ENCODE assay signal across 17 cellular contexts in the genomic region with DNA sequence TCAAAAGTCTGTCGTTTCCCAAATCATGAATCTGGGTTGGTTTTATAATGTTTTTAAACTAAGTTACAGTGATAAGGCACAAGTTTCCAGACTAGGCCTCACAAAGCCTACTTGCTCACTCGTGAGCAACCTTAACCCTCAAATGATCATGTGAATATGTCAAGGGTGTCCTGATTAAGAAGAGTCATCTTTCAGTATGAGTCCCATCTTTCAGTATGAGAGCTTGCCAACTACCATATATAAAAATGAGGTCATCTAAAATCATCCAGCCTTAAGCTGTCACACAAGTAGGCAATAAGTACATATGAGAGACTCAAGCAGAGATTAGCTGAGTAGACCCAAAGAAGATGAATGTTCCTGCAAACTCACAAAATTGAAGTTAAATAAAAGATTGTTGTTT.
DNase-seq lines count a peak whose midpoint lies in the region; ATAC-seq and TF ChIP-seq lines count a peak whose summit lies in the region.
"Had no signal": no experiment of that assay in that cellular context is flagged by ENCODE, and none has a peak within 500 bp of the region (broad histone marks: within the 10 kb centered on the region; RNA-seq: fewer than 3 reads in every experiment).

No MANE protein-coding gene starts in this region.

- no peaks in the 10 kb centered on the region for H3K4me1 ChIP-seq in thyroid gland

- no peaks in the 10 kb centered on the region for H3K36me3 ChIP-seq in thyroid gland
- H3K36me3 ChIP-seq: cardiac muscle cell had no signal

- H3K9me3 ChIP-seq in thyroid gland, result no peaks in the 10 kb centered on the region

- WGBS in thyroid gland, 2 donors, result 69 to 80% methylated on average over 2 of the region's 2 CpGs

- no peak overlapping the region for H3K4me3 ChIP-seq in thyroid gland (replicated peaks in 1 of 3)
- H3K4me3 ChIP-seq: cardiac muscle cell had no signal

- intact Hi-C loops in thyroid gland (cut with DNase I), result no loop called here

- no peaks in the 10 kb centered on the region for H3K4me1 Mint-ChIP-seq in activated T-cell treated with anti-CD3 and anti-CD28 coated beads, Interleukin-2, amount 50 U/mL, for 72 hours (ENCODE audit: low read depth)
- H3K4me1 Mint-ChIP-seq in activated T-helper 17 cell treated with anti-CD3 and anti-CD28 coated beads, Interleukin-2, amount 50 U/mL, for 72 hours, result no peaks in the 10 kb centered on the region
- H3K4me1 Mint-ChIP-seq: activated naive CD4-positive, alpha-beta T cell treated with anti-CD3 and anti-CD28 coated beads, Interleukin-2, amount 10 ng/mL, durations not matched to agents 7 days and 5 days had no signal

- DNase-seq in activated T-cell treated with anti-CD3 and anti-CD28 coated beads, Interleukin-2, amount 50 U/mL, for 72 hours, result no peak
- no peak for DNase-seq in activated T-cell treated with anti-CD3 and anti-CD28 coated beads, Interleukin-2, amount 50 U/mL, for 1 hour
- DNase-seq in thyroid gland (no peak), NCI-H2029 treated with DMSO at 0.1 percent for 48 hours (lab: John Stamatoyannopoulos, UW) (no peak), NCI-H1417 (lab: John Stamatoyannopoulos, UW) (no peak)
- DNase-seq: activated naive CD4-positive, alpha-beta T cell treated with anti-CD3 and anti-CD28 coated beads, Interleukin-2, amount 10 ng/mL, durations not matched to agents 7 days and 5 days; kidney; NCI-H1694; NCI-H748 treated with DMSO at 0.1 percent for 48 hours; posterior cingulate gyrus; SHP77 treated with DMSO at 0.1 percent for 48 hours had no signal

- ATAC-seq in activated T-cell treated with anti-CD3 and anti-CD28 coated beads, Interleukin-2, amount 50 U/mL, for 72 hours (replicated peaks in 1 of 2), result peak; percentile 60 to 70
- ATAC-seq in GM21619 (IDR thresholded peaks at IDR 0.05; ENCODE audit: unreplicated experiment), result peak; percentile 73
- ATAC-seq in HG03097 (IDR thresholded peaks at IDR 0.05; ENCODE audit: low FRiP score, unreplicated experiment), result peak; percentile 85
- ATAC-seq in activated T-helper 17 cell treated with anti-CD3 and anti-CD28 coated beads, Interleukin-2, amount 50 U/mL, for 72 hours (replicated peaks), result peak; percentile 61

- TF ChIP-seq POLR2A in thyroid gland (IDR thresholded peaks at IDR 0.05), result no peak

- H3K27ac ChIP-seq in thyroid gland, result no peak overlapping the region
- H3K27ac ChIP-seq: cardiac muscle cell, KMS-11 had no signal

- H3K27me3 ChIP-seq in thyroid gland, result no peaks in the 10 kb centered on the region
- H3K27me3 ChIP-seq: cardiac muscle cell had no signal

- no peak overlapping the region for H3K27ac Mint-ChIP-seq in activated T-cell treated with anti-CD3 and anti-CD28 coated beads, Interleukin-2, amount 50 U/mL, for 72 hours
- no peak overlapping the region for H3K27ac Mint-ChIP-seq in activated T-helper 17 cell treated with anti-CD3 and anti-CD28 coated beads, Interleukin-2, amount 50 U/mL, for 72 hours
- H3K27ac Mint-ChIP-seq: activated naive CD4-positive, alpha-beta T cell treated with anti-CD3 and anti-CD28 coated beads, Interleukin-2, amount 10 ng/mL, durations not matched to agents 7 days and 5 days; type B pancreatic cell had no signal

- peaks cover 4% of the 10 kb centered on the region in 2 donors for H3K9me3 Mint-ChIP-seq in activated T-cell treated with anti-CD3 and anti-CD28 coated beads, Interleukin-2, amount 50 U/mL, for 72 hours
- H3K9me3 Mint-ChIP-seq in activated T-helper 17 cell treated with anti-CD3 and anti-CD28 coated beads, Interleukin-2, amount 50 U/mL, for 72 hours, result peaks cover 8% of the 10 kb centered on the region
- H3K9me3 Mint-ChIP-seq: type B pancreatic cell had no signal

- no peaks in the 10 kb centered on the region for H3K36me3 Mint-ChIP-seq in activated T-cell treated with anti-CD3 and anti-CD28 coated beads, Interleukin-2, amount 50 U/mL, for 72 hours (ENCODE audit: insufficient read depth in 2 of 2)
- H3K36me3 Mint-ChIP-seq in activated T-helper 17 cell treated with anti-CD3 and anti-CD28 coated beads, Interleukin-2, amount 50 U/mL, for 72 hours (ENCODE audit: low read depth), result no peaks in the 10 kb centered on the region
- H3K36me3 Mint-ChIP-seq: activated naive CD4-positive, alpha-beta T cell treated with anti-CD3 and anti-CD28 coated beads, Interleukin-2, amount 10 ng/mL, durations not matched to agents 7 days and 5 days; type B pancreatic cell had no signal

- no peak for TF ChIP-seq CTCF in thyroid gland (IDR thresholded peaks at IDR 0.05)

- no peak overlapping the region for H3K4me3 Mint-ChIP-seq in activated T-cell treated with anti-CD3 and anti-CD28 coated beads, Interleukin-2, amount 50 U/mL, for 72 hours
- H3K4me3 Mint-ChIP-seq in activated T-helper 17 cell treated with anti-CD3 and anti-CD28 coated beads, Interleukin-2, amount 50 U/mL, for 72 hours, result no peak overlapping the region
- H3K4me3 Mint-ChIP-seq: activated naive CD4-positive, alpha-beta T cell treated with anti-CD3 and anti-CD28 coated beads, Interleukin-2, amount 10 ng/mL, durations not matched to agents 7 days and 5 days; type B pancreatic cell had no signal

- no peaks in the 10 kb centered on the region for H3K27me3 Mint-ChIP-seq in activated T-cell treated with anti-CD3 and anti-CD28 coated beads, Interleukin-2, amount 50 U/mL, for 72 hours (ENCODE audit: low read depth)
- no peaks in the 10 kb centered on the region for H3K27me3 Mint-ChIP-seq in activated T-helper 17 cell treated with anti-CD3 and anti-CD28 coated beads, Interleukin-2, amount 50 U/mL, for 72 hours
- H3K27me3 Mint-ChIP-seq: activated naive CD4-positive, alpha-beta T cell treated with anti-CD3 and anti-CD28 coated beads, Interleukin-2, amount 10 ng/mL, durations not matched to agents 7 days and 5 days; type B pancreatic cell had no signal
